In the genomic region with DNA sequence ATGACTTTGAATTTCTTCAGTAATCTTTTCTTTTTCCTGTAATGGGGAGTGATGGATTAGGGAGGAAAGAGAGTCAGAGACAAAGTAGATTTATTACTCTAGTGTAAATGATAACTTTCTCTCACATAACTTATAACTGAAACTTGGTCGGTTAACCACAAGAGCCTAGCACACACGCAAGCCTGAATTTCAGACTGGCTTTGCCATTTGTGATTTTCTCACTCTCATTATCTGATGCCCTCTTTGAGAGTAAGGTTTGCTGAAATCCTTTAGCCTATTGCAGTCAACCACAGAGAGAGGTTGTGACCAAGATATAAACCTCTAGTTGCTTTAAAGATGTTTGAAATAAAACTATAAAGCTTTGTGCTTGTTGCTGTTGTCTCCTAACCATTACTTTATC, we compare ENCODE assay signal across 20 cellular contexts.
A peak's percentile ranks its signal among the peaks of the same experiment; 100 is the strongest.
DNase-seq lines count a peak whose midpoint lies in the region; ATAC-seq and TF ChIP-seq lines count a peak whose summit lies in the region.
"Had no signal": no experiment of that assay in that cellular context is flagged by ENCODE, and none has a peak within 500 bp of the region (broad histone marks: within the 10 kb centered on the region; RNA-seq: fewer than 3 reads in every experiment).

No MANE protein-coding gene starts in this region.

- H3K9me3 ChIP-seq in neuronal stem cell (replicated peaks in 1 of 2; ENCODE audit: control insufficient read depth in 2 of 2, insufficient read depth in 1 of 2, low read depth in 1 of 2, low read length in 2 of 2) (no peaks in the 10 kb centered on the region), hepatocyte (ENCODE audit: low read depth) (no peaks in the 10 kb centered on the region), lower lobe of right lung (peaks cover 10% of the 10 kb centered on the region)
- H3K9me3 ChIP-seq: neutrophil had no signal

- DNase-seq in activated naive CD4-positive, alpha-beta T cell treated with anti-CD3 and anti-CD28 coated beads, Interleukin-2, amount 50 U/mL, for 72 hours (ENCODE audit: low spot score in 2 of 2) = no peak
- no peak for DNase-seq in activated naive CD4-positive, alpha-beta T cell treated with anti-CD3 and anti-CD28 coated beads, Interleukin-2, amount 50 U/mL, for 16 hours
- DNase-seq in neuronal stem cell (ENCODE audit: low spot score) (no peak), hepatocyte (ENCODE audit: low spot score) (no peak), lower lobe of right lung (no peak), AML-193 (lab: John Stamatoyannopoulos, UW) (no peak)
- DNase-seq: activated CD4-positive, CD25-positive, alpha-beta regulatory T cell; activated gamma-delta T cell; GM23248; NCI-H1694 treated with DMSO at 0.1 percent for 48 hours; NCI-H446; right cardiac atrium; stimulated activated naive CD8-positive, alpha-beta T cell treated with anti-CD3 and anti-CD28 coated beads, Interleukin-15, amount 100 ng/mL, for 72 hours; upper lobe of left lung had no signal

- no peak overlapping the region for H2BK12ac ChIP-seq in neuronal stem cell (ENCODE audit: low read length)

- H3K27ac Mint-ChIP-seq in activated naive CD4-positive, alpha-beta T cell treated with anti-CD3 and anti-CD28 coated beads, Interleukin-2, amount 50 U/mL, for 72 hours = no peak overlapping the region
- H3K27ac Mint-ChIP-seq: CD14-positive monocyte; stimulated activated naive CD8-positive, alpha-beta T cell treated with anti-CD3 and anti-CD28 coated beads, Interleukin-15, amount 100 ng/mL, for 72 hours had no signal

- H3K9ac ChIP-seq in neuronal stem cell (ENCODE audit: low read depth, low read length, poor library complexity) = no peak overlapping the region
- H3K9ac ChIP-seq: GM23248 had no signal

- H3K79me2 ChIP-seq in hepatocyte = no peaks in the 10 kb centered on the region

- peak; percentile 26 for ATAC-seq in activated naive CD4-positive, alpha-beta T cell treated with anti-CD3 and anti-CD28 coated beads, Interleukin-2, amount 50 U/mL, for 72 hours
- ATAC-seq in HG02610 (IDR thresholded peaks at IDR 0.05; ENCODE audit: unreplicated experiment) (peak; percentile 93), HG03460 (IDR thresholded peaks at IDR 0.05; ENCODE audit: unreplicated experiment) (peak; percentile 93), lower lobe of right lung (no peak)
- ATAC-seq: right cardiac atrium; stimulated activated naive CD8-positive, alpha-beta T cell treated with anti-CD3 and anti-CD28 coated beads, Interleukin-15, amount 100 ng/mL, for 72 hours had no signal

- H2AK5ac ChIP-seq in neuronal stem cell (ENCODE audit: low read depth, low read length) = no peak overlapping the region

- intact Hi-C loops in lower lobe of right lung (cut with DNase I) = no loop called here

- H3K9me3 Mint-ChIP-seq in activated naive CD4-positive, alpha-beta T cell treated with anti-CD3 and anti-CD28 coated beads, Interleukin-2, amount 50 U/mL, for 72 hours = peaks cover 0 to 5% of the 10 kb centered on the region in 2 donors
- H3K9me3 Mint-ChIP-seq: stimulated activated naive CD8-positive, alpha-beta T cell treated with anti-CD3 and anti-CD28 coated beads, Interleukin-15, amount 100 ng/mL, for 72 hours had no signal

- H4K91ac ChIP-seq in neuronal stem cell (ENCODE audit: low read depth, low read length, poor library complexity) = no peak overlapping the region

- H3K4me3 ChIP-seq in neuronal stem cell (ENCODE audit: low read length in 2 of 2) (no peak overlapping the region), hepatocyte (no peak overlapping the region), lower lobe of right lung (no peak overlapping the region)
- H3K4me3 ChIP-seq: ascending aorta, coronary artery, GM23248, upper lobe of left lung had no signal

- H3K36me3 ChIP-seq in neuronal stem cell (replicated peaks in 1 of 2; ENCODE audit: control insufficient read depth in 2 of 2, insufficient read depth in 2 of 2, low read length in 2 of 2) (no peaks in the 10 kb centered on the region), hepatocyte (replicated peaks; ENCODE audit: insufficient read depth, low read depth) (no peaks in the 10 kb centered on the region), lower lobe of right lung (no peaks in the 10 kb centered on the region)
- H3K36me3 ChIP-seq: ascending aorta, neutrophil, upper lobe of left lung had no signal

- no peak overlapping the region for H3K4me2 ChIP-seq in neuronal stem cell (ENCODE audit: insufficient read depth, low read length, poor library complexity, severe bottlenecking)
- H3K4me2 ChIP-seq in hepatocyte = no peak overlapping the region

- no peaks in the 10 kb centered on the region for H3K36me3 Mint-ChIP-seq in activated naive CD4-positive, alpha-beta T cell treated with anti-CD3 and anti-CD28 coated beads, Interleukin-2, amount 50 U/mL, for 72 hours
- H3K36me3 Mint-ChIP-seq: CD14-positive monocyte had no signal

- no CpG with 5 or more reads among the region's 2 CpGs for WGBS in neuronal stem cell (ENCODE audit: extremely low coverage in 2 of 2, insufficient read length in 2 of 2, insufficient replicate concordance in 1 of 2), 2 donors
- WGBS in hepatocyte (ENCODE audit: low lambda C conversion rate, missing lambda C conversion rate) = 43% methylated on average over 2 of the region's 2 CpGs

- no peaks in the 10 kb centered on the region for H3K4me1 ChIP-seq in neuronal stem cell (ENCODE audit: control insufficient read depth in 2 of 2, insufficient read depth in 1 of 2, low read depth in 1 of 2, low read length in 2 of 2)
- no peaks in the 10 kb centered on the region for H3K4me1 ChIP-seq in hepatocyte (ENCODE audit: insufficient read depth)
- H3K4me1 ChIP-seq in lower lobe of right lung = no peaks in the 10 kb centered on the region
- H3K4me1 ChIP-seq: ascending aorta, upper lobe of left lung had no signal

- TF ChIP-seq CTCF in hepatocyte (IDR thresholded peaks at IDR 0.05; ENCODE audit: poor library complexity) (no peak), lower lobe of right lung (IDR thresholded peaks at IDR 0.05) (no peak)

- H3K23ac ChIP-seq in neuronal stem cell (ENCODE audit: low read depth, low read length, poor library complexity) = no peak overlapping the region

- no peak overlapping the region for H3K4ac ChIP-seq in neuronal stem cell (ENCODE audit: low read length)

- H3K14ac ChIP-seq in neuronal stem cell (ENCODE audit: low read length) = no peak overlapping the region

- no peaks in the 10 kb centered on the region for H4K20me1 ChIP-seq in hepatocyte (ENCODE audit: insufficient read depth, poor library complexity, severe bottlenecking)

- H3K9me2 ChIP-seq in hepatocyte (replicated peaks; ENCODE audit: insufficient read depth) = no peaks in the 10 kb centered on the region

- no peak overlapping the region for H3K18ac ChIP-seq in neuronal stem cell (ENCODE audit: low read length)

- H2BK120ac ChIP-seq in neuronal stem cell (ENCODE audit: low read depth, low read length) = no peak overlapping the region

- H2AFZ ChIP-seq in neuronal stem cell (ENCODE audit: low read length) = no peak overlapping the region
- H2AFZ ChIP-seq in hepatocyte = no peak overlapping the region
- H2AFZ ChIP-seq: GM23248 had no signal

- no peaks in the 10 kb centered on the region for H3K27me3 ChIP-seq in neuronal stem cell (ENCODE audit: control insufficient read depth in 3 of 3, insufficient read depth in 3 of 3, low read depth in 1 of 3, low read length in 3 of 3)
- H3K27me3 ChIP-seq in hepatocyte = no peaks in the 10 kb centered on the region
- H3K27me3 ChIP-seq in lower lobe of right lung (ENCODE audit: low read depth) = no peaks in the 10 kb centered on the region
- H3K27me3 ChIP-seq: ascending aorta, neutrophil, upper lobe of left lung had no signal

- H4K8ac ChIP-seq in neuronal stem cell (ENCODE audit: low read depth, low read length) = no peak overlapping the region

- H3K27ac ChIP-seq in neuronal stem cell (replicated peaks; ENCODE audit: low read length) = peak overlapping the region; percentile 32
- no peak overlapping the region for H3K27ac ChIP-seq in hepatocyte
- no peak overlapping the region for H3K27ac ChIP-seq in lower lobe of right lung
- H3K27ac ChIP-seq: ascending aorta, coronary artery, GM23248, neutrophil, upper lobe of left lung had no signal

- no peaks in the 10 kb centered on the region for H3K79me1 ChIP-seq in neuronal stem cell (ENCODE audit: low read depth, low read length)

- no peak overlapping the region for H2BK5ac ChIP-seq in neuronal stem cell (ENCODE audit: low read length)

- H2BK15ac ChIP-seq in neuronal stem cell (ENCODE audit: low read length) = no peak overlapping the region

Comparison
In these comparisons a context has a peak if more than half of its experiments do, and no peak if none do; other contexts are left out.
1. ATAC-seq: peak in activated naive CD4-positive, alpha-beta T cell treated with anti-CD3 and anti-CD28 coated beads, Interleukin-2, amount 50 U/mL, for 72 hours (2 of 2), HG02610 (single experiment) and HG03460 (single experiment); none in lower lobe of right lung (0 of 2).